In the genomic region with DNA sequence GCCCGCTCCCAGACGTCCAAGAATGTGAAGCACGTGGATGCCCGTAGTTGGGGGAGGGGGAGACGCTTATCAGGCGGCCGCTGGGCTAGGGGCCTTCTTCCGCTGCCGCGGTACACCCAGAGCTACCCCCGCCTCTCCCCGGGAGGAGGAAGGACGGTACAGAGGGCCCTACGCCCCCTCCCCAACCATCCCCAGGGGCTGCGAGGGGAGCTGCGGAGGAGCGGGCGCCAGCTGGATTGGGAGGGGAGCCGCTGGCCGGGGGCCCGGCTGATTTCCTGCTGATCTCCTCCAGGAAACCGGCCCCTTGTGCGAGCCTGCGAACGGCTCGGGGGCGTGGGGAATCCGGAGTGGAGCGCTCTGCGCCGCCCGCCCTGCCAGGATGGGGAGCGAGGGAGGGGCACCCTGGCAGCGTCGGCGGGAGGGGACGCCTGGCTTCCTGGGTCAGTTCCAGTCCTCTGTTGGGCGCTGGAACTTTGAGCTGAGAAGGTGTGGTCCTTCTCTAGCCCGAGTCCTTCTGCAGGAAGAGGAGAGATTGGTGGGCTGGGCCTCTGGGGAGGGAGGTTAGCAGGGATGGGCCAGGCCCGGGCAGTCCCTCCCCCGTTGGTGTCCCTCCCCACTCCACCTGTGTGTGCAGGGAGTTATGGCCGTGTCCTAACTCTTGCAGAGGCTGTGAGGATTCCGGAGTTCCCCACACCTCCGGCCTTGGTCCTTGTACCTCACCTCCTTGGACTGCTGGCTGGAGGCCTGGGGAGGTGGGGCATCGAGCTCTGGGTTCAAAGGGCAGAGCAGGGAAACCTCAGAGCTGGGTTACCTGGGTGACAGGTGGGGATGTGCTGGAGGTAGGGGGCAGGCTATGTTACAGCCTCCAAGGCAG, we compare ENCODE assay signal across 7 cellular contexts. TPM values are rescaled to one million over a fixed set of nuclear protein-coding genes. Genes with fewer than 3 reads are reported as not detected.
DNase-seq lines count a peak whose midpoint lies in the region; ATAC-seq, FAIRE-seq and TF ChIP-seq lines count a peak whose summit lies in the region.

No MANE protein-coding gene starts in this region.

- TF ChIP-seq RAD21 in K562 (CRISPR knock-in tag; conservative IDR thresholded peaks at IDR 0.05 in 1 of 2, IDR thresholded peaks at IDR 0.05 in 1 of 2), result no peak

- peaks cover 39% of the 10 kb centered on the region; the same call in 2 of the 3 replicates for H3K36me3 ChIP-seq in K562 (ENCODE audit: control insufficient read depth, insufficient read depth, low read length)

- H3K27me3 ChIP-seq in K562 (ENCODE audit: control insufficient read depth in 2 of 2, insufficient read depth in 2 of 2, low read length in 2 of 2), result no peaks in the 10 kb centered on the region

- peak overlapping the region; percentile 62 for H3K4me2 ChIP-seq in K562 (ENCODE audit: insufficient read depth, low read length)

- peaks cover 50 to 72% of the 10 kb centered on the region in 2 experiments for H3K4me1 ChIP-seq in K562 (replicated peaks in 1 of 2; ENCODE audit: control insufficient read depth in 2 of 2, insufficient read depth in 2 of 2, low read length in 2 of 2)

- intact Hi-C loops in K562 (cut with micrococcal nuclease), result no loop called here

- TF ChIP-seq CTCF in GM13976 (IDR thresholded peaks at IDR 0.05; ENCODE audit: borderline replicate concordance, control extremely low read depth, extremely low read depth, insufficient read depth, missing control alignments) (no peak), K562 (IDR thresholded peaks at IDR 0.05 in 2 of 3, conservative IDR thresholded peaks at IDR 0.05 in 1 of 3; ENCODE audit: insufficient read depth in 2 of 3, low read depth in 1 of 3, low read length in 3 of 3) (no peak), GM10266 (IDR thresholded peaks at IDR 0.05; ENCODE audit: control insufficient read depth, insufficient read depth, low read depth, missing control alignments) (no peak)

- H2AFZ ChIP-seq in K562 (ENCODE audit: low read depth, low read length), result peak overlapping the region; percentile 46

- H3K79me2 ChIP-seq in K562 (ENCODE audit: control insufficient read depth, insufficient read depth, low read length), result peaks cover 68% of the 10 kb centered on the region

- TF ChIP-seq POLR2A in K562 (conservative IDR thresholded peaks at IDR 0.05), result no peak; the same call in none of the 2 replicates

- no peak for TF ChIP-seq EP300 in K562 (IDR thresholded peaks at IDR 0.05; ENCODE audit: low read length)

- in situ Hi-C loops in GM13976 (cut with MboI; ENCODE audit: low sequenced_read_pairs, unreplicated experiment), result no loop called here
- in situ Hi-C loops in K562 (cut with MboI), result no loop called here

- WGBS in K562 (ENCODE audit: insufficient coverage, low coverage, missing lambda C conversion rate), result 5% methylated on average over 30 of the region's 45 CpGs

- H3K27ac ChIP-seq in K562 (ENCODE audit: extremely low read depth, low read depth, low read length), result peak overlapping the region; percentile 53

- POLR2A ChIA-PET in K562 (lab: Yijun Ruan, JAX), result interaction anchor here (0.5 to 1.4 kb wide), 9 partner anchors 13 to 275 kb away, joined by 3 to 5 read pairs (median 3); no protein-coding TSS in a partner anchor

- ATAC-seq in K562, result peak; percentile 73
- no peak for ATAC-seq in GM18867 (IDR thresholded peaks at IDR 0.05; ENCODE audit: unreplicated experiment)

- peak; percentile 73 for FAIRE-seq in K562 (lab: Jason Lieb, UNC)

- H3K9me3 ChIP-seq in K562 (replicated peaks; ENCODE audit: control insufficient read depth, insufficient read depth, low read depth, low read length) (no peaks in the 10 kb centered on the region), iPS-18c (ENCODE audit: control insufficient read depth, insufficient read depth, low read length) (no peaks in the 10 kb centered on the region)

- peak overlapping the region; percentile 42 to 85 for H3K9ac ChIP-seq in K562 (ENCODE audit: insufficient read depth in 1 of 2, low read depth in 2 of 2, low read length in 2 of 2)

- CTCF ChIA-PET in K562 (lab: Yijun Ruan, JAX; ENCODE audit: low intra/inter-chr PET ratio), result interaction anchor here (0.7 to 1.1 kb wide), 2 partner anchors 9 to 42 kb away, joined by 3 read pairs; no protein-coding TSS in a partner anchor

- no peaks in the 10 kb centered on the region for H3K9me1 ChIP-seq in K562 (ENCODE audit: control insufficient read depth, insufficient read depth, low read length)

- 0 out of 2 replicates have a peak, but pooled peaks cover 3% of the 10 kb centered on the region for H4K20me1 ChIP-seq in K562 (replicated peaks; ENCODE audit: control insufficient read depth, insufficient read depth, low read length)

- peak overlapping the region; percentile 35 for H3K4me3 ChIP-seq in K562
- peak overlapping the region; percentile 55 for H3K4me3 ChIP-seq in iPS-18c (ENCODE audit: insufficient read depth, low read depth, low read length)
- peak overlapping the region; percentile 57 for H3K4me3 ChIP-seq in skeletal muscle cell (ENCODE audit: low read depth, low read length)

- DNase-seq in GM13976 (ENCODE audit: low spot score) (peak; percentile 63), NCI-H510A treated with DMSO at 0.1 percent for 48 hours (lab: John Stamatoyannopoulos, UW) (peak; percentile 54), K562 (ENCODE audit: extremely low read depth in 1 of 4, low spot score in 3 of 4) (peak; percentile 78 to 84 (median 81)), skeletal muscle cell (ENCODE audit: low read depth) (no peak), GM10266 (ENCODE audit: extremely low spot score) (no peak)

- no TSS peak for BruUV-seq in K562 (replicated peaks; lab: Mats Ljungman, UMichigan)

TF ChIP-seq in K562, 482 proteins besides CTCF, POLR2A, EP300 and RAD21 (continues in another document):
- peak in 1 of 2 experiments; percentile 70; a peak in 1 of 4 replicates for TF ChIP-seq KDM1A (IDR thresholded peaks at IDR 0.05)

RNA-seq across cellular contexts. Expression of a gene that starts 19.1 kb away (rescaled TPM):
- not detected in 2 replicates for total RNA-seq in K562 (2011; cell fraction: chromatin; rRNA removed; ENCODE audit: low replicate concordance)
- 0.50 and 0.66 TPM in 2 replicates for total RNA-seq in K562 (2011; cell fraction: nucleolus; rRNA removed)
- not detected in 2 replicates for total RNA-seq in K562 (2011; cell fraction: nucleoplasm; rRNA removed)
- total RNA-seq in K562 (2014; rRNA removed), result not detected in 2 replicates
- not detected in 2 replicates for total RNA-seq in K562 (2014; rRNA removed; fragmentation: Illumina TruSeq; extraction: Trizol)
- not detected in 2 replicates for total RNA-seq in K562 (2015; rRNA removed; fragmentation: Illumina TruSeq; extraction: Trizol)
- 0.38 TPM in 1 of 2 replicates, not detected in the other for total RNA-seq in K562 (2021)
- polyA plus RNA-seq in K562 (2011; rRNA removed), result not detected in 2 replicates
- polyA plus RNA-seq in K562 (2011; cell fraction: cytosol; rRNA removed), result 0.24 TPM in 1 of 2 replicates, not detected in the other
- not detected in 2 replicates for polyA plus RNA-seq in K562 (2011; cell fraction: nucleus; rRNA removed)
- 0.46 and 2.9 TPM in 2 replicates for polyA plus RNA-seq in K562 (2012)
- not detected in 2 replicates for polyA plus RNA-seq in K562 (2014; fragmentation: Illumina TruSeq; extraction: Trizol)
- polyA plus RNA-seq in K562 (2014; fragmentation: Nextera tagmentation; extraction: Ambion mirVana), result not detected
- 0.17 TPM in 1 of 2 replicates, not detected in the other for polyA plus RNA-seq in K562 (2014; rRNA removed)
- not detected in 2 replicates for polyA minus RNA-seq in K562 (2011; rRNA and poly(A)+ RNA removed)
- not detected in 2 replicates for polyA minus RNA-seq in K562 (2011; cell fraction: cytosol; rRNA and poly(A)+ RNA removed)
- 1.2 TPM in 1 of 2 replicates, not detected in the other for polyA minus RNA-seq in K562 (2011; cell fraction: nucleus; rRNA and poly(A)+ RNA removed)

RNA-seq across cellular contexts. Expression of a gene that starts 36.4 kb away (rescaled TPM):
- total RNA-seq in K562 (2011; cell fraction: chromatin; rRNA removed; ENCODE audit: low replicate concordance), result 7.6 and 15.2 TPM in 2 replicates
- 9.7 and 10.0 TPM in 2 replicates for total RNA-seq in K562 (2011; cell fraction: nucleolus; rRNA removed)
- total RNA-seq in K562 (2011; cell fraction: nucleoplasm; rRNA removed), result 5.5 and 6.0 TPM in 2 replicates
- total RNA-seq in K562 (2014; rRNA removed) (13.6 and 18.7 TPM in 2 replicates), K562 (2014; rRNA removed; fragmentation: Illumina TruSeq; extraction: Trizol) (5.0 and 7.5 TPM in 2 replicates), K562 (2015; rRNA removed; fragmentation: Illumina TruSeq; extraction: Trizol) (7.9 and 8.3 TPM in 2 replicates), K562 (2021) (26.2 and 28.0 TPM in 2 replicates)
- polyA plus RNA-seq in K562 (2011; rRNA removed) (2.7 and 3.5 TPM in 2 replicates), K562 (2014; fragmentation: Illumina TruSeq; extraction: Trizol) (24.2 and 25.2 TPM in 2 replicates), K562 (2014; fragmentation: Nextera tagmentation; extraction: Ambion mirVana) (under 1 TPM; 0.10 TPM), K562 (2014; rRNA removed) (12.2 and 13.0 TPM in 2 replicates)
- polyA plus RNA-seq in K562 (2011; cell fraction: cytosol; rRNA removed), result 1.4 and 4.5 TPM in 2 replicates
- 4.6 and 15.6 TPM in 2 replicates for polyA plus RNA-seq in K562 (2011; cell fraction: nucleus; rRNA removed)
- 16.2 and 25.9 TPM in 2 replicates for polyA plus RNA-seq in K562 (2012)
- polyA minus RNA-seq in K562 (2011; rRNA and poly(A)+ RNA removed), result 2.8 and 4.2 TPM in 2 replicates
- 9.2 and 9.8 TPM in 2 replicates for polyA minus RNA-seq in K562 (2011; cell fraction: cytosol; rRNA and poly(A)+ RNA removed)
- 3.9 and 4.2 TPM in 2 replicates for polyA minus RNA-seq in K562 (2011; cell fraction: nucleus; rRNA and poly(A)+ RNA removed)

RNA-seq across cellular contexts. Expression of a gene that starts 57.7 kb away (rescaled TPM):
- 102 and 166 TPM in 2 replicates for total RNA-seq in K562 (2011; cell fraction: chromatin; rRNA removed; ENCODE audit: low replicate concordance)
- 52.6 and 55.5 TPM in 2 replicates for total RNA-seq in K562 (2011; cell fraction: nucleolus; rRNA removed)
- total RNA-seq in K562 (2011; cell fraction: nucleoplasm; rRNA removed), result 82.0 and 95.0 TPM in 2 replicates
- 67.4 and 78.9 TPM in 2 replicates for total RNA-seq in K562 (2014; rRNA removed)
- total RNA-seq in K562 (2014; rRNA removed; fragmentation: Illumina TruSeq; extraction: Trizol), result 119 and 133 TPM in 2 replicates
- 110 and 112 TPM in 2 replicates for total RNA-seq in K562 (2015; rRNA removed; fragmentation: Illumina TruSeq; extraction: Trizol)
- total RNA-seq in K562 (2021), result 121 and 126 TPM in 2 replicates
- polyA plus RNA-seq in K562 (2011; rRNA removed), result 63.3 and 106 TPM in 2 replicates
- polyA plus RNA-seq in K562 (2011; cell fraction: cytosol; rRNA removed), result 26.5 and 34.3 TPM in 2 replicates
- polyA plus RNA-seq in K562 (2011; cell fraction: nucleus; rRNA removed), result 33.5 and 41.3 TPM in 2 replicates
- polyA plus RNA-seq in K562 (2012), result 67.6 and 73.5 TPM in 2 replicates
- 141 and 150 TPM in 2 replicates for polyA plus RNA-seq in K562 (2014; fragmentation: Illumina TruSeq; extraction: Trizol)
- polyA plus RNA-seq in K562 (2014; fragmentation: Nextera tagmentation; extraction: Ambion mirVana), result 10 to 100 TPM; 29.6 to 55.0 TPM
- polyA plus RNA-seq in K562 (2014; rRNA removed), result 70.5 and 73.4 TPM in 2 replicates
- 64.2 and 81.5 TPM in 2 replicates for polyA minus RNA-seq in K562 (2011; rRNA and poly(A)+ RNA removed)
- 15.9 and 41.5 TPM in 2 replicates for polyA minus RNA-seq in K562 (2011; cell fraction: cytosol; rRNA and poly(A)+ RNA removed)
- 28.5 and 39.0 TPM in 2 replicates for polyA minus RNA-seq in K562 (2011; cell fraction: nucleus; rRNA and poly(A)+ RNA removed)

Comparison
In these comparisons a context has a peak if more than half of its experiments do, and no peak if none do; other contexts are left out.
1. DNase-seq: peak in GM13976 (single experiment), NCI-H510A treated with DMSO at 0.1 percent for 48 hours (single experiment) and K562 (4 of 4); none in skeletal muscle cell (single experiment) and GM10266 (single experiment).
2. Peak in every context shown above with its lines, with median percentiles within 50 percentile points of each other: H3K4me3 ChIP-seq.